ENCODE assay signal across 6 cellular contexts in genomic region chr10:111104811-111105210, GRCh38. TPM values are rescaled to one million over a fixed set of nuclear protein-coding genes. Genes with fewer than 3 reads are reported as not detected.
"Had no signal": no experiment of that assay in that cellular context is flagged by ENCODE, and none has a peak within 500 bp of the region (broad histone marks: within the 10 kb centered on the region; RNA-seq: fewer than 3 reads in every experiment).

No MANE protein-coding gene starts in this region.

- H3K9me3 Mint-ChIP-seq: H9 had no signal

- H3K4me3 Mint-ChIP-seq: GM23338, H9 had no signal

- H3K4me3 ChIP-seq: GM23338 had no signal

- H3K4me1 Mint-ChIP-seq: IgD-negative memory B cell had no signal

- H3K27ac ChIP-seq: HL-60 had no signal

- H3K36me3 Mint-ChIP-seq: IgD-negative memory B cell had no signal

- DNase-seq: H9, HCEC 1CT had no signal

- H3K27ac Mint-ChIP-seq: GM23338, H9, IgD-negative memory B cell had no signal

- ATAC-seq: GM23338, HepG2 had no signal

RNA-seq across cellular contexts. Expression of gene ADRA2A, which starts 28.0 kb away (rescaled TPM):
- total RNA-seq: HepG2 had no signal
